ENCODE assay signal across 10 cellular contexts in genomic region chr4:1725521-1725920, GRCh38. TPM values are rescaled to one million over a fixed set of nuclear protein-coding genes. Genes with fewer than 3 reads are reported as not detected.
A peak's percentile ranks its signal among the peaks of the same experiment; 100 is the strongest.
DNase-seq lines count a peak whose midpoint lies in the region; ATAC-seq lines count a peak whose summit lies in the region.
"Had no signal": no experiment of that assay in that cellular context is flagged by ENCODE, and none has a peak within 500 bp of the region (broad histone marks: within the 10 kb centered on the region; RNA-seq: fewer than 3 reads in every experiment).

No MANE protein-coding gene starts in this region.

- H3K4me3 Mint-ChIP-seq in activated naive CD4-positive, alpha-beta T cell treated with anti-CD3 and anti-CD28 coated beads, Interleukin-2, amount 10 ng/mL, durations not matched to agents 7 days and 5 days = peak overlapping the region; percentile 31
- H3K4me3 Mint-ChIP-seq in T-cell = peak overlapping the region; percentile 65 to 90 (median 86)
- peak overlapping the region; percentile 99 for H3K4me3 Mint-ChIP-seq in stimulated activated effector memory CD8-positive, alpha-beta T cell treated with anti-CD3 and anti-CD28 coated beads, Interleukin-12 subunit alpha, Interleukin-12 subunit beta, amount 100 ng/mL, for 72 hours

- H3K9me3 Mint-ChIP-seq in activated naive CD4-positive, alpha-beta T cell treated with anti-CD3 and anti-CD28 coated beads, Interleukin-2, amount 10 ng/mL, durations not matched to agents 7 days and 5 days = no peaks in the 10 kb centered on the region
- H3K9me3 Mint-ChIP-seq in T-cell = no peaks in the 10 kb centered on the region
- no peaks in the 10 kb centered on the region for H3K9me3 Mint-ChIP-seq in stimulated activated effector memory CD8-positive, alpha-beta T cell treated with anti-CD3 and anti-CD28 coated beads, Interleukin-12 subunit alpha, Interleukin-12 subunit beta, amount 100 ng/mL, for 72 hours
- H3K9me3 Mint-ChIP-seq: nephron had no signal

- H3K36me3 Mint-ChIP-seq in activated naive CD4-positive, alpha-beta T cell treated with anti-CD3 and anti-CD28 coated beads, Interleukin-2, amount 10 ng/mL, durations not matched to agents 7 days and 5 days = peaks cover 67% of the 10 kb centered on the region
- H3K36me3 Mint-ChIP-seq in T-cell = peaks cover 23% of the 10 kb centered on the region
- peaks cover 88% of the 10 kb centered on the region for H3K36me3 Mint-ChIP-seq in stimulated activated effector memory CD8-positive, alpha-beta T cell treated with anti-CD3 and anti-CD28 coated beads, Interleukin-12 subunit alpha, Interleukin-12 subunit beta, amount 100 ng/mL, for 72 hours

- no peak for ATAC-seq in T-cell (replicated peaks in 1 of 4)
- ATAC-seq in stimulated activated effector memory CD8-positive, alpha-beta T cell treated with anti-CD3 and anti-CD28 coated beads, Interleukin-12 subunit alpha, Interleukin-12 subunit beta, amount 100 ng/mL, for 72 hours = no peak

- CTCF ChIA-PET in activated naive CD4-positive, alpha-beta T cell treated with anti-CD3 and anti-CD28 coated beads, Interleukin-2, amount 10 ng/mL, durations not matched to agents 7 days and 5 days (lab: Charles Lee) = interaction anchor here (0.8 to 9.4 kb wide), 4 partner anchors 13 to 34 kb away, joined by 3 to 96 read pairs (median 3); partner anchors contain the start of gene SLBP
- CTCF ChIA-PET in T-cell (lab: Charles Lee) = interaction anchor here (0.5 to 6.1 kb wide), 6 partner anchors 16 to 184 kb away, joined by 3 to 75 read pairs (median 7); no protein-coding TSS in a partner anchor

- POLR2A ChIA-PET in T-cell (lab: Charles Lee) = no interaction called here

- H3K4me1 Mint-ChIP-seq in activated naive CD4-positive, alpha-beta T cell treated with anti-CD3 and anti-CD28 coated beads, Interleukin-2, amount 10 ng/mL, durations not matched to agents 7 days and 5 days = peaks cover 65% of the 10 kb centered on the region
- H3K4me1 Mint-ChIP-seq in T-cell = peaks cover 65 to 73% (median 67%) of the 10 kb centered on the region in 3 donors
- H3K4me1 Mint-ChIP-seq in stimulated activated effector memory CD8-positive, alpha-beta T cell treated with anti-CD3 and anti-CD28 coated beads, Interleukin-12 subunit alpha, Interleukin-12 subunit beta, amount 100 ng/mL, for 72 hours = peaks cover 66% of the 10 kb centered on the region

- no peak for DNase-seq in activated naive CD4-positive, alpha-beta T cell treated with anti-CD3 and anti-CD28 coated beads, Interleukin-2, amount 10 ng/mL, durations not matched to agents 7 days and 5 days
- DNase-seq in activated naive CD4-positive, alpha-beta T cell (lab: John Stamatoyannopoulos, UW) = no peak
- DNase-seq in T-cell (no peak), ecto neural progenitor cell (ENCODE audit: low spot score) (peak; percentile 41), anterior cingulate cortex (lab: John Stamatoyannopoulos, UW) (no peak), KG1 (lab: John Stamatoyannopoulos, UW) (no peak), RKO (ENCODE audit: low spot score) (no peak)
- no peak for DNase-seq in stimulated activated effector memory CD8-positive, alpha-beta T cell treated with anti-CD3 and anti-CD28 coated beads, Interleukin-12 subunit alpha, Interleukin-12 subunit beta, amount 100 ng/mL, for 72 hours (ENCODE audit: low spot score in 2 of 2)
- DNase-seq: DMS 273 treated with DMSO at 0.1 percent for 48 hours had no signal

- no peaks in the 10 kb centered on the region for H3K27me3 Mint-ChIP-seq in activated naive CD4-positive, alpha-beta T cell treated with anti-CD3 and anti-CD28 coated beads, Interleukin-2, amount 10 ng/mL, durations not matched to agents 7 days and 5 days
- no peaks in the 10 kb centered on the region for H3K27me3 Mint-ChIP-seq in T-cell

- peak overlapping the region; percentile 100 for H3K27ac Mint-ChIP-seq in activated naive CD4-positive, alpha-beta T cell treated with anti-CD3 and anti-CD28 coated beads, Interleukin-2, amount 10 ng/mL, durations not matched to agents 7 days and 5 days
- peak overlapping the region; percentile 82 to 99 for H3K27ac Mint-ChIP-seq in T-cell
- no peak overlapping the region for H3K27ac Mint-ChIP-seq in stimulated activated effector memory CD8-positive, alpha-beta T cell treated with anti-CD3 and anti-CD28 coated beads, Interleukin-12 subunit alpha, Interleukin-12 subunit beta, amount 100 ng/mL, for 72 hours

RNA-seq across cellular contexts. Expression of gene TACC3, which starts 4.2 kb away (rescaled TPM):
- total RNA-seq in T-cell = 100 to 1,000 TPM; 100 to 138 (median 127) TPM

RNA-seq across cellular contexts. Expression of gene TMEM129, which starts 4.4 kb away (rescaled TPM):
- total RNA-seq in T-cell = 10 to 100 TPM; 22.9 to 49.4 (median 46.3) TPM

RNA-seq across cellular contexts. Expression of gene SLBP, which starts 13.4 kb away (rescaled TPM):
- total RNA-seq in T-cell = 10 to 100 TPM; 30.1 to 42.3 (median 36.1) TPM

RNA-seq across cellular contexts. Expression of gene FAM53A, which starts 41.4 kb away (rescaled TPM):
- 1 to 10 TPM; 1.4 to 3.0 (median 1.9) TPM for total RNA-seq in T-cell

Comparison
In these comparisons a context has a peak if more than half of its experiments do, and no peak if none do; other contexts are left out.
1. H3K4me3 Mint-ChIP-seq: peak in every context shown above with its lines; median percentile 99 in stimulated activated effector memory CD8-positive, alpha-beta T cell treated with anti-CD3 and anti-CD28 coated beads, Interleukin-12 subunit alpha, Interleukin-12 subunit beta, amount 100 ng/mL, for 72 hours; 86 in T-cell; 31 in activated naive CD4-positive, alpha-beta T cell treated with anti-CD3 and anti-CD28 coated beads, Interleukin-2, amount 10 ng/mL, durations not matched to agents 7 days and 5 days.